In genomic region chr17:47286198-47286914, GRCh38 we compare ENCODE assay signal across 9 cellular contexts. TPM values are rescaled to one million over a fixed set of nuclear protein-coding genes. Genes with fewer than 3 reads are reported as not detected.
DNase-seq lines count a peak whose midpoint lies in the region; ATAC-seq and TF ChIP-seq lines count a peak whose summit lies in the region.
"Had no signal": no experiment of that assay in that cellular context is flagged by ENCODE, and none has a peak within 500 bp of the region (broad histone marks: within the 10 kb centered on the region; RNA-seq: fewer than 3 reads in every experiment).

No MANE protein-coding gene starts in this region.

- H3K9me3 Mint-ChIP-seq in CD14-positive monocyte = peaks cover 0 to 3% (median 0%) of the 10 kb centered on the region in 7 donors

- no peak overlapping the region for H3K27ac Mint-ChIP-seq in CD14-positive monocyte

- no peaks in the 10 kb centered on the region for H3K36me3 Mint-ChIP-seq in CD14-positive monocyte

- H3K18ac ChIP-seq in neuronal stem cell (ENCODE audit: low read length) = no peak overlapping the region

- H2BK15ac ChIP-seq in neuronal stem cell (ENCODE audit: low read length) = no peak overlapping the region

- no peak overlapping the region for H4K91ac ChIP-seq in neuronal stem cell (ENCODE audit: low read depth, low read length, poor library complexity)

- no peak overlapping the region for H3K4ac ChIP-seq in neuronal stem cell (ENCODE audit: low read length)

- H3K9me3 ChIP-seq in neuronal stem cell (replicated peaks in 1 of 2; ENCODE audit: control insufficient read depth in 2 of 2, insufficient read depth in 1 of 2, low read depth in 1 of 2, low read length in 2 of 2) = no peaks in the 10 kb centered on the region

- no peak overlapping the region for H3K4me3 ChIP-seq in neuronal stem cell (ENCODE audit: low read length in 2 of 2)

- H3K27ac ChIP-seq in neuronal stem cell (replicated peaks; ENCODE audit: low read length) = no peak overlapping the region

- no peak overlapping the region for H3K23ac ChIP-seq in neuronal stem cell (ENCODE audit: low read depth, low read length, poor library complexity)

- no peaks in the 10 kb centered on the region for H3K4me1 ChIP-seq in neuronal stem cell (ENCODE audit: control insufficient read depth in 2 of 2, insufficient read depth in 1 of 2, low read depth in 1 of 2, low read length in 2 of 2)

- no peaks in the 10 kb centered on the region for H3K27me3 ChIP-seq in neuronal stem cell (ENCODE audit: control insufficient read depth in 3 of 3, insufficient read depth in 3 of 3, low read depth in 1 of 3, low read length in 3 of 3)

- H3K4me1 Mint-ChIP-seq in CD14-positive monocyte = peaks cover 9% of the 10 kb centered on the region

- H3K14ac ChIP-seq in neuronal stem cell (ENCODE audit: low read length) = no peak overlapping the region

- no peaks in the 10 kb centered on the region for H3K79me1 ChIP-seq in neuronal stem cell (ENCODE audit: low read depth, low read length)

- H3K4me2 ChIP-seq in neuronal stem cell (ENCODE audit: insufficient read depth, low read length, poor library complexity, severe bottlenecking) = no peak overlapping the region

- peak overlapping the region in 1 of 2 donors; percentile 4 for H3K4me3 Mint-ChIP-seq in CD14-positive monocyte

- DNase-seq in GM13977 (ENCODE audit: low spot score) (peak; percentile 73), brain pericyte (ENCODE audit: low read depth, low spot score) (peak; percentile 75), CD14-positive monocyte (ENCODE audit: low spot score) (no peak), OCI-M2 (lab: John Stamatoyannopoulos, UW; ENCODE audit: unreplicated experiment) (no peak), neuronal stem cell (ENCODE audit: low spot score) (no peak), activated gamma-delta T cell treated with Interleukin-2 at 50 U/mL for 16 hours (no peak)
- DNase-seq: KG1 had no signal

- TF ChIP-seq CTCF in GM13977 (IDR thresholded peaks at IDR 0.05; ENCODE audit: extremely low read depth, insufficient read depth, missing control alignments) (no peak), CD14-positive monocyte (IDR thresholded peaks at IDR 0.05) (no peak)

- no peak overlapping the region for H3K9ac ChIP-seq in neuronal stem cell (ENCODE audit: low read depth, low read length, poor library complexity)

- H2BK12ac ChIP-seq in neuronal stem cell (ENCODE audit: low read length) = no peak overlapping the region

- no peak overlapping the region for H2BK120ac ChIP-seq in neuronal stem cell (ENCODE audit: low read depth, low read length)

- in situ Hi-C loops in GM13977 (cut with MboI; ENCODE audit: low pct_unique_long_range_greater_than_20kb, low sequenced_read_pairs, unreplicated experiment) = no loop called here

- H2AFZ ChIP-seq in neuronal stem cell (ENCODE audit: low read length) = no peak overlapping the region

- intact Hi-C loops in CD14-positive monocyte (cut with micrococcal nuclease) = no loop called here

- ATAC-seq in GM19463 (IDR thresholded peaks at IDR 0.05; ENCODE audit: unreplicated experiment) = peak; percentile 67
- ATAC-seq in HG03103 (IDR thresholded peaks at IDR 0.05; ENCODE audit: low read depth, unreplicated experiment) = peak; percentile 48

- H4K8ac ChIP-seq in neuronal stem cell (ENCODE audit: low read depth, low read length) = no peak overlapping the region

- no peak overlapping the region for H2AK5ac ChIP-seq in neuronal stem cell (ENCODE audit: low read depth, low read length)

- no peak overlapping the region for H2BK5ac ChIP-seq in neuronal stem cell (ENCODE audit: low read length)

- H3K27me3 Mint-ChIP-seq in CD14-positive monocyte (ENCODE audit: low read depth in 3 of 3) = peaks cover 1 to 3% (median 2%) of the 10 kb centered on the region in 3 donors

- WGBS in neuronal stem cell (ENCODE audit: extremely low coverage in 2 of 2, insufficient read length in 2 of 2, insufficient replicate concordance in 1 of 2), 2 donors = no CpG with 5 or more reads among the region's 6 CpGs

- H3K36me3 ChIP-seq in neuronal stem cell (replicated peaks in 1 of 2; ENCODE audit: control insufficient read depth in 2 of 2, insufficient read depth in 2 of 2, low read length in 2 of 2) = no peaks in the 10 kb centered on the region

RNA-seq across cellular contexts. Expression of gene ITGB3, which starts 32.7 kb away (rescaled TPM):
- 1 to 10 TPM; 1.3 to 1.6 TPM for polyA plus RNA-seq in CD14-positive monocyte
- 0.01 TPM for polyA plus RNA-seq in neuronal stem cell (2013, experiment 1 of 2)
- polyA plus RNA-seq in neuronal stem cell (2013, experiment 2 of 2) = 0.01 TPM

RNA-seq across cellular contexts. Expression of gene EFCAB13, which starts 37.4 kb away (rescaled TPM):
- 1 to 10 TPM; 3.5 to 5.7 TPM for polyA plus RNA-seq in CD14-positive monocyte
- 1.0 TPM for polyA plus RNA-seq in neuronal stem cell (2013, experiment 1 of 2)
- 0.98 TPM for polyA plus RNA-seq in neuronal stem cell (2013, experiment 2 of 2)

Comparison
In these comparisons a context has a peak if more than half of its experiments do, and no peak if none do; other contexts are left out.
1. DNase-seq: peak in GM13977 (single experiment) and brain pericyte (single experiment); none in CD14-positive monocyte (single experiment), OCI-M2 (single experiment), neuronal stem cell (single experiment) and activated gamma-delta T cell treated with Interleukin-2 at 50 U/mL for 16 hours (single experiment).